ENCODE assay signal across 13 cellular contexts in the genomic region with DNA sequence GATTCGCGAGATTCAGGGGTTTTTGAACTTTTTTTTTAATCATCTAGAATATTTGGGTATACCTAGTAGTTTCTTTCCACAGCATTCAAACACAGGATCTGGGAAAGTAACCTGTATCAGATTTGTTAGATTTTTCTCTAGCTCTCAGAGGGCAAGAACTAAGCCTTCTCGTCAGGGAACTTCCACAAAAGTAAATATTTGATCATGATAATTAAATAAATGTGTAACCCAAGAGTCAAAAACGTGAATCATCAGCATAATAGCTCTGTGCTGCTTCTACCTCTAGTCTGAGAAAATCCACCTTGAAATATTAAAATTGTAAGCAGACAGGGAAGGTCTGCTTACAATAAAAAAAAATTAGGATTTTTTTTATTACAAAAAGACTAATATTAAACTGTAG.
DNase-seq lines count a peak whose midpoint lies in the region; ATAC-seq, FAIRE-seq and TF ChIP-seq lines count a peak whose summit lies in the region.
"Had no signal": no experiment of that assay in that cellular context is flagged by ENCODE, and none has a peak within 500 bp of the region (broad histone marks: within the 10 kb centered on the region; RNA-seq: fewer than 3 reads in every experiment).

No MANE protein-coding gene starts in this region.

- no peaks in the 10 kb centered on the region for H3K9me3 ChIP-seq in H1 (ENCODE audit: insufficient read depth in 2 of 2, low read depth in 1 of 2, low read length in 1 of 2)

- H3K79me2 ChIP-seq in H1 (ENCODE audit: control insufficient read depth in 1 of 2, insufficient read depth in 2 of 2, low read length in 2 of 2) = no peaks in the 10 kb centered on the region

- no peak overlapping the region for H2BK12ac ChIP-seq in H1 (ENCODE audit: low read depth, low read length)

- H4K5ac ChIP-seq in H1 (ENCODE audit: insufficient read length, low read depth, low read length) = peak overlapping the region; percentile 62

- peak overlapping the region; percentile 36 for H3K27ac Mint-ChIP-seq in mesothelial cell of epicardium
- H3K27ac Mint-ChIP-seq: activated CD8-positive, alpha-beta T cell treated with anti-CD3 and anti-CD28 coated beads for 36 hours; activated naive CD8-positive, alpha-beta T cell had no signal

- DNase-seq in ELR (ENCODE audit: low read depth) = peak; percentile 58
- peak; percentile 28 for DNase-seq in NCI-H2196 treated with DMSO at 0.1 percent for 48 hours (lab: John Stamatoyannopoulos, UW; ENCODE audit: unreplicated experiment)
- no peak for DNase-seq in H1 (ENCODE audit: low read depth in 1 of 2, low spot score in 2 of 2)
- DNase-seq in mesothelial cell of epicardium (ENCODE audit: low spot score in 2 of 2, unreplicated experiment in 2 of 2) = no peak
- DNase-seq in NOMO-1 treated with dmso at 0.1 percent for 144 hours (lab: John Stamatoyannopoulos, UW; ENCODE audit: unreplicated experiment) = no peak
- DNase-seq in DMS114 treated with DMSO at 0.1 percent for 48 hours (lab: John Stamatoyannopoulos, UW; ENCODE audit: unreplicated experiment) = no peak
- no peak for DNase-seq in head of caudate nucleus
- DNase-seq: activated CD8-positive, alpha-beta T cell treated with anti-CD3 and anti-CD28 coated beads for 36 hours; effector CD4-positive, alpha-beta T cell; stimulated activated CD4-positive, alpha-beta T cell treated with anti-CD3 and anti-CD28 coated beads, Interleukin-4, amount 100 ng/mL, for 1 hour had no signal

- no peaks in the 10 kb centered on the region for H3K27me3 ChIP-seq in H1 (replicated peaks in 1 of 4; ENCODE audit: control insufficient read depth in 3 of 4, extremely low read depth in 1 of 4, insufficient read depth in 3 of 4, low read length in 3 of 4)

- H3K4me1 ChIP-seq in H1 (replicated peaks in 1 of 4; ENCODE audit: control insufficient read depth in 3 of 4, insufficient read depth in 4 of 4, low read length in 3 of 4) = peaks cover 4 to 31% (median 10%) of the 10 kb centered on the region in 4 experiments

- no peak overlapping the region for H3K4me2 ChIP-seq in H1 (ENCODE audit: insufficient read depth in 1 of 2, low read depth in 2 of 2, low read length in 2 of 2)

- H2BK20ac ChIP-seq in H1 (ENCODE audit: low read length) = no peak overlapping the region

- H3K23ac ChIP-seq in H1 (ENCODE audit: insufficient read length) = no peak overlapping the region

- 70% methylated on average over 4 of the region's 4 CpGs; no CpG with 5 or more reads in 1 of the 2 experiments for WGBS in H1 (ENCODE audit: extremely low coverage in 1 of 2, insufficient coverage in 1 of 2, insufficient read length in 1 of 2, insufficient replicate concordance in 2 of 2, low coverage in 1 of 2, low lambda C conversion rate in 2 of 2, missing lambda C conversion rate in 1 of 2), 2 experiments

- H3K4me3 Mint-ChIP-seq in mesothelial cell of epicardium = no peak overlapping the region
- H3K4me3 Mint-ChIP-seq: activated CD8-positive, alpha-beta T cell treated with anti-CD3 and anti-CD28 coated beads for 36 hours; activated naive CD8-positive, alpha-beta T cell had no signal

- no peak overlapping the region for H3K4me3 ChIP-seq in H1 (ENCODE audit: extremely low read depth in 1 of 4, insufficient read depth in 2 of 4, low read depth in 3 of 4, low read length in 4 of 4)

- POLR2A ChIA-PET in H1 (lab: Charles Lee; ENCODE audit: partially characterized antibody) = interaction anchor here (0.9 kb wide), 1 partner anchor 16 kb away, joined by 3 read pairs; no protein-coding TSS in a partner anchor

- 0 out of 2 replicates have a peak overlapping the region, but pooled peaks have one; percentile 24 for H3K27ac ChIP-seq in H1 (ENCODE audit: low read depth, low read length)

- no peak overlapping the region for H2BK15ac ChIP-seq in H1 (ENCODE audit: low read length)

- H4K8ac ChIP-seq in H1 (ENCODE audit: extremely low read depth, insufficient read depth, low read length) = no peak overlapping the region

- no peak overlapping the region for H2AFZ ChIP-seq in H1 (ENCODE audit: low read length)

- no peak for ATAC-seq in HG03571 (IDR thresholded peaks at IDR 0.05; ENCODE audit: unreplicated experiment)
- ATAC-seq: activated CD8-positive, alpha-beta T cell treated with anti-CD3 and anti-CD28 coated beads for 36 hours had no signal

- H3K4me1 Mint-ChIP-seq in mesothelial cell of epicardium = peaks cover 40% of the 10 kb centered on the region

- H3K27me3 Mint-ChIP-seq in mesothelial cell of epicardium (ENCODE audit: low read depth) = no peaks in the 10 kb centered on the region
- H3K27me3 Mint-ChIP-seq: activated CD8-positive, alpha-beta T cell treated with anti-CD3 and anti-CD28 coated beads for 36 hours; activated naive CD8-positive, alpha-beta T cell had no signal

- no peaks in the 10 kb centered on the region for H3K36me3 ChIP-seq in H1 (ENCODE audit: control insufficient read depth in 2 of 4, insufficient read depth in 4 of 4, low read length in 3 of 4)

- no peaks in the 10 kb centered on the region for H4K20me1 ChIP-seq in H1 (replicated peaks in 1 of 2; ENCODE audit: control insufficient read depth in 1 of 2, insufficient read depth in 2 of 2, low read length in 2 of 2)

- H2BK120ac ChIP-seq in H1 (replicated peaks; ENCODE audit: low read depth, low read length) = peak overlapping the region; percentile 55

- H3K79me1 ChIP-seq in H1 (ENCODE audit: low read depth, low read length) = no peaks in the 10 kb centered on the region

- no peak for TF ChIP-seq POLR2A in H1 (IDR thresholded peaks at IDR 0.05; ENCODE audit: control extremely low read depth in 1 of 2, low read depth in 2 of 2, low read length in 2 of 2)

- no peak for FAIRE-seq in H1 (lab: Jason Lieb, UNC)
- FAIRE-seq: HTR-8/SVneo had no signal

- no peaks in the 10 kb centered on the region for H3K36me3 Mint-ChIP-seq in mesothelial cell of epicardium
- H3K36me3 Mint-ChIP-seq: activated naive CD8-positive, alpha-beta T cell had no signal

- no peak overlapping the region for H3K9ac ChIP-seq in H1 (replicated peaks in 1 of 4; ENCODE audit: extremely low read depth in 1 of 4, low read depth in 3 of 4, low read length in 3 of 4)

- peaks cover 4% of the 10 kb centered on the region for H3K9me3 Mint-ChIP-seq in mesothelial cell of epicardium

- no peak for TF ChIP-seq EP300 in H1 (IDR thresholded peaks at IDR 0.05; ENCODE audit: borderline replicate concordance in 1 of 2, low read depth in 2 of 2, low read length in 2 of 2)

- H3K4ac ChIP-seq in H1 (replicated peaks; ENCODE audit: insufficient read length, low read depth, low read length) = no peak overlapping the region

- H2AK5ac ChIP-seq in H1 (ENCODE audit: low read depth, low read length) = no peak overlapping the region

- TF ChIP-seq CTCF in H1 (IDR thresholded peaks at IDR 0.05; ENCODE audit: control extremely low read depth in 1 of 3, insufficient read depth in 1 of 3, low read depth in 1 of 3, low read length in 3 of 3) = no peak
- TF ChIP-seq CTCF in mesothelial cell of epicardium (IDR thresholded peaks at IDR 0.05; ENCODE audit: unreplicated experiment) = no peak

- H3K56ac ChIP-seq in H1 (replicated peaks; ENCODE audit: insufficient read length, low read depth, low read length) = no peak overlapping the region

- no peak for TF ChIP-seq RAD21 in H1 (IDR thresholded peaks at IDR 0.05 in 1 of 2, conservative IDR thresholded peaks at IDR 0.05 in 1 of 2; ENCODE audit: low read depth in 2 of 2, low read length in 2 of 2)

- CTCF ChIA-PET in H1 (lab: Charles Lee; ENCODE audit: partially characterized antibody) = interaction anchor here (0.9 kb wide), 1 partner anchor 9 kb away, joined by 4 read pairs; no protein-coding TSS in a partner anchor

- no peaks in the 10 kb centered on the region for H3K23me2 ChIP-seq in H1 (ENCODE audit: low read depth, low read length)

- H3K14ac ChIP-seq in H1 (ENCODE audit: insufficient read length) = no peak overlapping the region

- intact Hi-C loops in head of caudate nucleus (cut with DNase I) = no loop called here

- H2BK5ac ChIP-seq in H1 (ENCODE audit: low read depth, low read length) = no peak overlapping the region; the same call in 1 of the 2 replicates

- no peak overlapping the region for H3K18ac ChIP-seq in H1 (ENCODE audit: extremely low read depth, low read length)

- peak overlapping the region; percentile 19 for H4K91ac ChIP-seq in H1 (replicated peaks; ENCODE audit: insufficient read length, low read length)

TF ChIP-seq in H1, 55 proteins besides CTCF, POLR2A, EP300 and RAD21:
- no peak for TF ChIP-seq BACH1 (IDR thresholded peaks at IDR 0.05; ENCODE audit: low read length)
- TF ChIP-seq CTBP2 (IDR thresholded peaks at IDR 0.05; ENCODE audit: borderline replicate concordance, insufficient read depth, insufficient read length, low read length) = no peak
- no peak for TF ChIP-seq BRCA1 (IDR thresholded peaks at IDR 0.05; ENCODE audit: low read depth, low read length)
- TF ChIP-seq GTF2F1 (IDR thresholded peaks at IDR 0.05; ENCODE audit: borderline replicate concordance, low read depth, low read length) = no peak

Comparison
In these comparisons a context has a peak if more than half of its experiments do, and no peak if none do; other contexts are left out.
1. DNase-seq: peak in ELR (single experiment) and NCI-H2196 treated with DMSO at 0.1 percent for 48 hours (single experiment); none in H1 (0 of 2), mesothelial cell of epicardium (0 of 2), NOMO-1 treated with dmso at 0.1 percent for 144 hours (single experiment), DMS114 treated with DMSO at 0.1 percent for 48 hours (single experiment) and head of caudate nucleus (0 of 42).